1 cellular context compared by ENCODE assay signal in the genomic region with DNA sequence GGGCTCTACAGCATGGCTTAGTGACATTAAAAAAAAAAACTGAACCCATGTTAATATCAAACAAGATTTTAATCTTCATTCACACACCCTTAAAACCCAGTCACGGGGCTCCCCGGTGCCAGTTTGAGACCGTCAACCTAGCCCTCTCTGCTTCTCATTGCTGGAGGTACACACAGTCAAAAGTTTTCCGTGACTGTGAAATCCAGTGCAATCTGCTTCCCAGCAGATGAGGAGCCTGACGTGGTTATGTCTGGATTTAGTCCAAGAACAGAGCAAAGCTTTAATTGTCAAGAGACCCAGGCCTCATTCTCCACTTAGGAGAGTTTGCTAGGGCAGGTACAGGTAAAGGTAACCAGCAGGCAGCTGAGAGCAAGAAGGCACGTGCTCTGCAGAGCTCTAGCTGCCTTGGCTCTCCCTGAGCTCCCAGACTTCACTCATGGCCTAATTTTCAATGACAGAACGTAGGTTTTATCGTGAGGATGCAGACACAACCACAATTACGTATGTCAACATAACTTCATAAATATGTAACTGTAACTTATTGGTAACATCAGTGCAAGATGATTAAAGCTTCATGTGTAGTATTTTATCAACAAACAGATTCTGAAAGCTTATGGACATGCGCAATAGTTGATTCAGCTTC.
TF ChIP-seq lines count a peak whose summit lies in the region.

No MANE protein-coding gene starts in this region.

TF ChIP-seq in SK-N-SH, 30 proteins besides CTCF, POLR2A, EP300 and RAD21 (continued from another document):
- TF ChIP-seq TAF1 (IDR thresholded peaks at IDR 0.05; ENCODE audit: borderline replicate concordance, low read depth, low read length) = no peak
- TF ChIP-seq, protein P1, sequence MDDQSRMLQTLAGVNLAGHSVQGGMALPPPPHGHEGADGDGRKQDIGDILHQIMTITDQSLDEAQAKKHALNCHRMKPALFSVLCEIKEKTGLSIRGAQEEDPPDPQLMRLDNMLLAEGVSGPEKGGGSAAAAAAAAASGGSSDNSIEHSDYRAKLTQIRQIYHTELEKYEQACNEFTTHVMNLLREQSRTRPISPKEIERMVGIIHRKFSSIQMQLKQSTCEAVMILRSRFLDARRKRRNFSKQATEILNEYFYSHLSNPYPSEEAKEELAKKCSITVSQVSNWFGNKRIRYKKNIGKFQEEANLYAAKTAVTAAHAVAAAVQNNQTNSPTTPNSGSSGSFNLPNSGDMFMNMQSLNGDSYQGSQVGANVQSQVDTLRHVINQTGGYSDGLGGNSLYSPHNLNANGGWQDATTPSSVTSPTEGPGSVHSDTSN (IDR thresholded peaks at IDR 0.05) = no peak
- TF ChIP-seq FOXM1 (IDR thresholded peaks at IDR 0.05; ENCODE audit: low read depth) = no peak
- no peak for TF ChIP-seq SMC3 (IDR thresholded peaks at IDR 0.05; ENCODE audit: low read depth, low read length)
- TF ChIP-seq REST (IDR thresholded peaks at IDR 0.05; ENCODE audit: low read depth, low read length) = no peak
- TF ChIP-seq NFIC (IDR thresholded peaks at IDR 0.05; ENCODE audit: borderline replicate concordance) = no peak
